Comparison of ENCODE assay signal across 8 cellular contexts in genomic region chr14:52067873-52068740, GRCh38. TPM values are rescaled to one million over a fixed set of nuclear protein-coding genes. Genes with fewer than 3 reads are reported as not detected.
DNase-seq lines count a peak whose midpoint lies in the region; ATAC-seq, FAIRE-seq and TF ChIP-seq lines count a peak whose summit lies in the region.

No MANE protein-coding gene starts in this region.

- H3K27me3 Mint-ChIP-seq in IgD-negative memory B cell, result peaks cover 47% of the 10 kb centered on the region

- CTCF ChIA-PET in BJ (lab: Yijun Ruan, JAX), result interaction anchor here (0.9 to 1.8 kb wide), 11 partner anchors 8 to 259 kb away, joined by 3 to 13 read pairs (median 4); no protein-coding TSS in a partner anchor

- peak overlapping the region in 3 of 4 donors; percentile 59 to 86 (median 85) for H3K4me3 Mint-ChIP-seq in IgD-negative memory B cell

- in situ Hi-C loops in astrocyte of the cerebellum (cut with HindIII; ENCODE audit: low sequenced_read_pairs), result no loop called here

- H3K4me3 ChIP-seq in BJ (ENCODE audit: low read depth, low read length) (peak overlapping the region; percentile 89), astrocyte of the cerebellum (ENCODE audit: low read depth, low read length) (peak overlapping the region; percentile 65)

- H3K36me3 ChIP-seq in BJ (ENCODE audit: control insufficient read depth, insufficient read depth, low read length), result peaks cover 2% of the 10 kb centered on the region; the same call in 1 of the 2 replicates

- FAIRE-seq in D721Med (lab: Jason Lieb, UNC) (no peak), HTR-8/SVneo (lab: Jason Lieb, UNC) (no peak)

- ATAC-seq in GM18858 (IDR thresholded peaks at IDR 0.05; ENCODE audit: unreplicated experiment), result no peak

- H3K9me3 Mint-ChIP-seq in IgD-negative memory B cell, result no peaks in the 10 kb centered on the region

- H3K36me3 Mint-ChIP-seq in IgD-negative memory B cell, result no peaks in the 10 kb centered on the region

- peak overlapping the region in 1 of 3 donors; percentile 64 for H3K27ac Mint-ChIP-seq in IgD-negative memory B cell

- peaks cover 1 to 15% (median 8%) of the 10 kb centered on the region in 3 donors for H3K4me1 Mint-ChIP-seq in IgD-negative memory B cell

- H3K27me3 ChIP-seq in BJ (ENCODE audit: control insufficient read depth, insufficient read depth, low read length), result no peaks in the 10 kb centered on the region

- TF ChIP-seq CTCF in BJ (IDR thresholded peaks at IDR 0.05; ENCODE audit: insufficient read depth, low read depth, low read length) (no peak), astrocyte of the cerebellum (IDR thresholded peaks at IDR 0.05; ENCODE audit: low read depth, low read length, missing control alignments) (no peak), D721Med (IDR thresholded peaks at IDR 0.05; ENCODE audit: insufficient read depth, missing control alignments) (no peak)

- no peak for DNase-seq in BJ (ENCODE audit: low read depth)
- no peak for DNase-seq in astrocyte of the cerebellum (ENCODE audit: low read depth)
- DNase-seq in iris pigment epithelial cell (ENCODE audit: low read depth), result peak; percentile 58
- DNase-seq in stimulated activated CD8-positive, alpha-beta memory T cell treated with anti-CD3 and anti-CD28 coated beads, Interleukin-4, amount 100 ng/mL, for 48 hours, result peak; percentile 42
- DNase-seq in D721Med (ENCODE audit: insufficient read length, low spot score), result no peak
- no peak for DNase-seq in HTR-8/SVneo (ENCODE audit: insufficient read length, low spot score)

- POLR2A ChIA-PET in BJ (lab: Charles Lee), result no interaction called here

RNA-seq across cellular contexts. Expression of gene NID2, which starts 0.8 kb away (rescaled TPM):
- polyA plus RNA-seq in BJ (2011; rRNA removed) (253 and 279 TPM in 2 replicates), IgD-negative memory B cell (0.73 TPM)
- 143 and 227 TPM in 2 replicates for polyA minus RNA-seq in BJ (2011; rRNA and poly(A)+ RNA removed)

Comparison
In these comparisons a context has a peak if more than half of its experiments do, and no peak if none do; other contexts are left out.
1. DNase-seq: peak in iris pigment epithelial cell (single experiment) and stimulated activated CD8-positive, alpha-beta memory T cell treated with anti-CD3 and anti-CD28 coated beads, Interleukin-4, amount 100 ng/mL, for 48 hours (single experiment); none in BJ (single experiment), astrocyte of the cerebellum (single experiment), D721Med (single experiment) and HTR-8/SVneo (single experiment).
2. RNA of gene NID2, which starts 0.8 kb away (polyA plus RNA-seq): 253 to 279 TPM in BJ; 0.73 TPM in IgD-negative memory B cell (single experiment); every median in the first group is over 100 times any median in the second.